9 cellular contexts compared by ENCODE assay signal in the genomic region with DNA sequence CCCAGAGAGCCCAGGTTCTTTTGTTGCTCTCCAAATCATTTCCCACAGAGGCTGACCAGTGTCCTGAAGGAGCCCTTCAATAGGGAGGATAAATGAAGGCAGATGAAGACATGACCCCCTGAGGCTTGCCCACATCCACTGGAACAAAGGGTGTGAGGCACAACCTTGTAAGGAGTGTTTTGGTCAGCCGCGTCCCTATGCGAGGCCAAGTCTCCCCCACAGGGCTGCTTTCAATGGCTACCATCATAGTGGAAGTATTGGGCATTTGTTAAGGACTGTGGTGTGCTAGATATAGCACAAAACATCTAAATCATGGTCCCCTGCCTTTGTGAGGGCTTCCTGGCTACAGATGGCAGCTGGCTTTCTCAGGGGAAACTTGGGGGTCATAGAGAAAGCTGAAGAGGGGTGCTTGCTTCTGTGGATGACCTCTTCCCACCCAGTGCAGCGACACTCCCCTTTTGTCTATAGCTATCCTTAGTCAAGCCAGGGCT.
DNase-seq lines count a peak whose midpoint lies in the region; ATAC-seq and TF ChIP-seq lines count a peak whose summit lies in the region.
"Had no signal": no experiment of that assay in that cellular context is flagged by ENCODE, and none has a peak within 500 bp of the region (broad histone marks: within the 10 kb centered on the region; RNA-seq: fewer than 3 reads in every experiment).

No MANE protein-coding gene starts in this region.

- no peak for DNase-seq in Calu3
- DNase-seq in RWPE2 (ENCODE audit: low spot score): no peak
- DNase-seq in sigmoid colon: no peak
- DNase-seq in SW 1271 (lab: John Stamatoyannopoulos, UW): no peak
- DNase-seq in naive thymus-derived CD4-positive, alpha-beta T cell: no peak
- no peak for DNase-seq in NCI-H2029 (lab: John Stamatoyannopoulos, UW)
- DNase-seq: activated CD8-positive, alpha-beta memory T cell treated with anti-CD3 and anti-CD28 coated beads, Interleukin-2, amount 50 U/mL, for 48 hours had no signal

- no TSS peak for BruUV-seq in Calu3 (replicated peaks; lab: Mats Ljungman, UMichigan)

- H3K36me3 ChIP-seq in RWPE2 (ENCODE audit: low read depth): no peaks in the 10 kb centered on the region
- no peaks in the 10 kb centered on the region for H3K36me3 ChIP-seq in gastroesophageal sphincter
- no peaks in the 10 kb centered on the region for H3K36me3 ChIP-seq in sigmoid colon
- H3K36me3 ChIP-seq in naive thymus-derived CD4-positive, alpha-beta T cell (ENCODE audit: control insufficient read depth in 2 of 3, insufficient read depth in 3 of 3, low read length in 3 of 3): no peaks in the 10 kb centered on the region

- H3K4me1 ChIP-seq in RWPE2 (ENCODE audit: insufficient read depth, poor library complexity, severe bottlenecking) (peaks cover 37% of the 10 kb centered on the region), gastroesophageal sphincter (peaks cover 0 to 23% (median 3%) of the 10 kb centered on the region in 3 donors), sigmoid colon (peaks cover 0 to 25% (median 13%) of the 10 kb centered on the region in 4 donors)
- H3K4me1 ChIP-seq in naive thymus-derived CD4-positive, alpha-beta T cell (ENCODE audit: control insufficient read depth in 2 of 2, insufficient read depth in 2 of 2, low read length in 2 of 2): peaks cover 6 to 13% of the 10 kb centered on the region in 2 donors

- H3K27me3 ChIP-seq in RWPE2 (ENCODE audit: insufficient read depth, poor library complexity, severe bottlenecking) (no peaks in the 10 kb centered on the region), gastroesophageal sphincter (no peaks in the 10 kb centered on the region), sigmoid colon (no peaks in the 10 kb centered on the region)
- no peaks in the 10 kb centered on the region for H3K27me3 ChIP-seq in naive thymus-derived CD4-positive, alpha-beta T cell (ENCODE audit: control insufficient read depth in 2 of 2, insufficient read depth in 2 of 2, low read length in 2 of 2)

- H3K4me1 Mint-ChIP-seq in Calu3 (ENCODE audit: low read depth, unreplicated experiment): peaks cover 28% of the 10 kb centered on the region
- peaks cover 6 to 39% (median 28%) of the 10 kb centered on the region in 7 donors for H3K4me1 Mint-ChIP-seq in naive thymus-derived CD4-positive, alpha-beta T cell

- intact Hi-C loops in Calu3 (cut with micrococcal nuclease; ENCODE audit: unreplicated experiment): no loop called here
- intact Hi-C loops in sigmoid colon (cut with DNase I): no loop called here
- intact Hi-C loops in naive thymus-derived CD4-positive, alpha-beta T cell (cut with micrococcal nuclease): no loop called here

- no peaks in the 10 kb centered on the region for H3K9me3 ChIP-seq in RWPE2 (ENCODE audit: severe bottlenecking)
- no peaks in the 10 kb centered on the region for H3K9me3 ChIP-seq in gastroesophageal sphincter
- no peaks in the 10 kb centered on the region for H3K9me3 ChIP-seq in sigmoid colon
- H3K9me3 ChIP-seq in naive thymus-derived CD4-positive, alpha-beta T cell (ENCODE audit: control insufficient read depth in 2 of 3, low read length in 3 of 3): no peaks in the 10 kb centered on the region

- ATAC-seq in RWPE2 (ENCODE audit: low read depth) (no peak; the same call in 2 of the 3 replicates), gastroesophageal sphincter (no peak), GM18519 (IDR thresholded peaks at IDR 0.05; ENCODE audit: low FRiP score, unreplicated experiment) (no peak)
- no peak for ATAC-seq in naive thymus-derived CD4-positive, alpha-beta T cell

- peak overlapping the region; percentile 26 for H3K27ac Mint-ChIP-seq in Calu3 (ENCODE audit: unreplicated experiment)
- peak overlapping the region in 1 of 9 donors; percentile 3 for H3K27ac Mint-ChIP-seq in naive thymus-derived CD4-positive, alpha-beta T cell

- 98% methylated on average over 4 of the region's 4 CpGs; no CpG with 5 or more reads in 1 of the 2 donors for WGBS in gastroesophageal sphincter (ENCODE audit: low coverage in 1 of 2), 2 donors
- WGBS in sigmoid colon, 2 donors: 97 to 98% methylated on average over 4 of the region's 4 CpGs

- H3K4me3 ChIP-seq in RWPE2 (ENCODE audit: severe bottlenecking): no peak overlapping the region
- no peak overlapping the region for H3K4me3 ChIP-seq in gastroesophageal sphincter
- no peak overlapping the region for H3K4me3 ChIP-seq in sigmoid colon
- H3K4me3 ChIP-seq in naive thymus-derived CD4-positive, alpha-beta T cell (ENCODE audit: low read length): no peak overlapping the region

- H3K4me3 Mint-ChIP-seq in Calu3 (ENCODE audit: low read depth, unreplicated experiment): no peak overlapping the region
- H3K4me3 Mint-ChIP-seq in naive thymus-derived CD4-positive, alpha-beta T cell: no peak overlapping the region

- no peak for TF ChIP-seq POLR2A in gastroesophageal sphincter (IDR thresholded peaks at IDR 0.05)
- TF ChIP-seq POLR2A in sigmoid colon (IDR thresholded peaks at IDR 0.05): no peak

- H3K27me3 Mint-ChIP-seq in Calu3 (ENCODE audit: unreplicated experiment): no peaks in the 10 kb centered on the region
- H3K27me3 Mint-ChIP-seq in naive thymus-derived CD4-positive, alpha-beta T cell: peaks cover 0 to 4% (median 0%) of the 10 kb centered on the region in 5 donors

- TF ChIP-seq CTCF in Calu3 (IDR thresholded peaks at IDR 0.05; ENCODE audit: unreplicated experiment) (no peak), RWPE2 (IDR thresholded peaks at IDR 0.05; ENCODE audit: poor library complexity, severe bottlenecking) (no peak), gastroesophageal sphincter (IDR thresholded peaks at IDR 0.05) (no peak), sigmoid colon (IDR thresholded peaks at IDR 0.05) (no peak)

- CTCF ChIA-PET in Calu3 (lab: Charles Lee): no interaction called here
- CTCF ChIA-PET in naive thymus-derived CD4-positive, alpha-beta T cell (lab: Charles Lee): no interaction called here

- no peaks in the 10 kb centered on the region for H3K36me3 Mint-ChIP-seq in Calu3 (ENCODE audit: insufficient read depth, unreplicated experiment)
- H3K36me3 Mint-ChIP-seq in naive thymus-derived CD4-positive, alpha-beta T cell: peaks cover 3 to 15% (median 6%) of the 10 kb centered on the region in 5 donors

- no peaks in the 10 kb centered on the region for H3K9me3 Mint-ChIP-seq in Calu3 (ENCODE audit: low read depth, unreplicated experiment)
- H3K9me3 Mint-ChIP-seq in naive thymus-derived CD4-positive, alpha-beta T cell: peaks cover 0 to 1% (median 0%) of the 10 kb centered on the region in 11 donors

- H3K27ac ChIP-seq in RWPE2 (ENCODE audit: poor library complexity, severe bottlenecking) (peak overlapping the region; percentile 99), gastroesophageal sphincter (peak overlapping the region in 3 of 4 donors; percentile 65 to 69 (median 68)), sigmoid colon (peak overlapping the region; percentile 49 to 70 (median 60))
- no peak overlapping the region for H3K27ac ChIP-seq in naive thymus-derived CD4-positive, alpha-beta T cell (ENCODE audit: low read depth, low read length)

- no peak for TF ChIP-seq EP300 in gastroesophageal sphincter (IDR thresholded peaks at IDR 0.05)
- no peak for TF ChIP-seq EP300 in sigmoid colon (IDR thresholded peaks at IDR 0.05)

- POLR2A ChIA-PET in naive thymus-derived CD4-positive, alpha-beta T cell (lab: Charles Lee): no interaction called here
